Comparison of ENCODE assay signal across 17 cellular contexts in genomic region chr13:110005563-110005962, GRCh38.
DNase-seq lines count a peak whose midpoint lies in the region; ATAC-seq and TF ChIP-seq lines count a peak whose summit lies in the region.
"Had no signal": no experiment of that assay in that cellular context is flagged by ENCODE, and none has a peak within 500 bp of the region (broad histone marks: within the 10 kb centered on the region; RNA-seq: fewer than 3 reads in every experiment).

No MANE protein-coding gene starts in this region.

- no peaks in the 10 kb centered on the region for H3K9me2 ChIP-seq in GM23248 (ENCODE audit: insufficient read depth)

- intact Hi-C loops in Right ventricle myocardium superior (cut with DNase I) = no loop called here

- H3K27me3 ChIP-seq in GM23248 (replicated peaks; ENCODE audit: insufficient read depth) = no peaks in the 10 kb centered on the region

- no peaks in the 10 kb centered on the region for H4K20me1 ChIP-seq in GM23248 (ENCODE audit: insufficient read depth)

- no peaks in the 10 kb centered on the region for H3K79me2 ChIP-seq in GM23248 (ENCODE audit: insufficient read depth)

- POLR2A ChIA-PET in RWPE1 (lab: Yijun Ruan, JAX; ENCODE audit: low non-redundant PET) = no interaction called here

- H3K9me3 ChIP-seq in GM23248 (ENCODE audit: low read depth) = no peaks in the 10 kb centered on the region
- H3K9me3 ChIP-seq: HAP-1 had no signal

- H3K27ac ChIP-seq in GM23248 (no peak overlapping the region), RWPE1 (peak overlapping the region; percentile 55)

- H2AFZ ChIP-seq in GM23248 = no peak overlapping the region

- in situ Hi-C loops in GM23248 (cut with MboI) = no loop called here

- DNase-seq in A172 (ENCODE audit: low spot score) = peak; percentile 87
- peak; percentile 61 for DNase-seq in GM23248
- no peak for DNase-seq in RWPE1 (ENCODE audit: low spot score)
- peak; percentile 51 for DNase-seq in fibroblast of villous mesenchyme (ENCODE audit: low read depth)
- DNase-seq in NK-92 treated with Interleukin-12 subunit alpha and Interleukin-12 subunit beta, amount 100 ng/mL, for 24 hours (lab: John Stamatoyannopoulos, UW) = no peak
- no peak for DNase-seq in Right ventricle myocardium superior
- no peak for DNase-seq in kidney glomerular epithelial cell (lab: John Stamatoyannopoulos, UW)
- DNase-seq in HPDE6-E6E7 (ENCODE audit: extremely low spot score) = no peak
- DNase-seq: CD8-positive, alpha-beta memory T cell; DND-41; NCI-H1092; NCI-H1694; NCI-H2107; SW 1271 had no signal

- no peaks in the 10 kb centered on the region for H3K36me3 ChIP-seq in GM23248 (ENCODE audit: low read depth)
- H3K36me3 ChIP-seq: HAP-1 had no signal

- no peak for TF ChIP-seq CTCF in RWPE1 (conservative IDR thresholded peaks at IDR 0.05; ENCODE audit: low read depth)
- no peak for TF ChIP-seq CTCF in fibroblast of villous mesenchyme (IDR thresholded peaks at IDR 0.05; ENCODE audit: insufficient read depth, low read depth, low read length)

- 33 to 44% methylated on average over 2 of the region's 2 CpGs for WGBS in GM23248 (ENCODE audit: low coverage in 1 of 2, low lambda C conversion rate in 2 of 2, missing lambda C conversion rate in 2 of 2), 2 experiments

- peak overlapping the region; percentile 43 for H3K4me2 ChIP-seq in GM23248 (ENCODE audit: unreplicated experiment)

- CTCF ChIA-PET in RWPE1 (lab: Yijun Ruan, JAX) = interaction anchor here (0.5 kb wide), 1 partner anchor 27 kb away, joined by 3 read pairs; no protein-coding TSS in a partner anchor

- peaks cover 43% of the 10 kb centered on the region for H3K4me1 ChIP-seq in GM23248 (ENCODE audit: insufficient read depth)
- H3K4me1 ChIP-seq: HAP-1 had no signal

- H3K4me3 ChIP-seq in GM23248 (no peak overlapping the region), fibroblast of villous mesenchyme (ENCODE audit: low read depth, low read length) (no peak overlapping the region)
- H3K4me3 ChIP-seq: HAP-1, K562 had no signal

- H3F3A ChIP-seq in GM23248 (ENCODE audit: insufficient read depth) = peaks cover 15% of the 10 kb centered on the region

- ATAC-seq in Right ventricle myocardium superior (ENCODE audit: poor library complexity) = no peak
- ATAC-seq: K562, Panc1 had no signal

- no peak overlapping the region for H3K9ac ChIP-seq in GM23248

Comparison
In these comparisons a context has a peak if more than half of its experiments do, and no peak if none do; other contexts are left out.
1. DNase-seq: peak in A172 (single experiment), GM23248 (single experiment) and fibroblast of villous mesenchyme (single experiment); none in RWPE1 (single experiment), NK-92 treated with Interleukin-12 subunit alpha and Interleukin-12 subunit beta, amount 100 ng/mL, for 24 hours (single experiment), Right ventricle myocardium superior (single experiment), kidney glomerular epithelial cell (single experiment) and HPDE6-E6E7 (single experiment).